Comparison of ENCODE assay signal across 1 cellular context in genomic region chr12:4293942-4294505, GRCh38.
TF ChIP-seq lines count a peak whose summit lies in the region.

No MANE protein-coding gene starts in this region.

TF ChIP-seq in H1, 55 proteins besides CTCF, POLR2A, EP300 and RAD21:
- TF ChIP-seq POLR2AphosphoS5 (IDR thresholded peaks at IDR 0.05; ENCODE audit: low read depth, low read length) = peak; percentile 34
- no peak for TF ChIP-seq NRF1 (IDR thresholded peaks at IDR 0.05; ENCODE audit: low read depth, low read length)
